In the genomic region with DNA sequence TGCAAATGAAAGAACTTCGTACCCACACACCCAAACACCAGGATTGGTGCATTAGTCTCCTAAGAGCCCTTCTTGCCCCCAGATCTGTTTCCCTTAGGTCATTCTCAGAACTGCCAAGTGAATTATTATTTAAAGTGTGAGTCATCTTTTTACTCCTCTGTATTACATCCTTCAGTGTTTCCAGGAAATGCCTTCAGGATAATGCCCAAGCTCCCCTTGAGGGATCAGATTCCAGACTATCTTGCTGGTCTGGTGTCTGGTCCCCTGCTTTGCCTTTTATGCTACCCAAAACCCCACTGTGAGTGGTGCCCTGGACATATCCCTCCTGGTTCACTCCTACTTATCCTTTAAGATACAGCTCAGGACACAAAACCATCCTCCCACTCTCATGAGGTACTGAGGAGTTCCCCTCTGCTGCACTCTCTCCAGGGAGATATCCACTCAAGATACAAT, we compare ENCODE assay signal across 11 cellular contexts. TPM values are rescaled to one million over a fixed set of nuclear protein-coding genes. Genes with fewer than 3 reads are reported as not detected.
DNase-seq lines count a peak whose midpoint lies in the region; ATAC-seq, FAIRE-seq and TF ChIP-seq lines count a peak whose summit lies in the region.
"Had no signal": no experiment of that assay in that cellular context is flagged by ENCODE, and none has a peak within 500 bp of the region (broad histone marks: within the 10 kb centered on the region; RNA-seq: fewer than 3 reads in every experiment).

No MANE protein-coding gene starts in this region.

- H3K4me1 Mint-ChIP-seq in MCF 10A (ENCODE audit: insufficient read depth, unreplicated experiment), result peaks cover 22% of the 10 kb centered on the region
- H3K4me1 Mint-ChIP-seq in activated naive CD4-positive, alpha-beta T cell treated with anti-CD3 and anti-CD28 coated beads for 36 hours (ENCODE audit: low read depth), result no peaks in the 10 kb centered on the region
- H3K4me1 Mint-ChIP-seq: CD8-positive, alpha-beta memory T cell; central memory CD8-positive, alpha-beta T cell had no signal

- no peaks in the 10 kb centered on the region for H3K36me3 ChIP-seq in breast epithelium

- no peaks in the 10 kb centered on the region for H3K9me3 Mint-ChIP-seq in MCF 10A (ENCODE audit: unreplicated experiment)
- H3K9me3 Mint-ChIP-seq in activated naive CD4-positive, alpha-beta T cell treated with anti-CD3 and anti-CD28 coated beads for 36 hours, result no peaks in the 10 kb centered on the region
- H3K9me3 Mint-ChIP-seq: CD8-positive, alpha-beta memory T cell; central memory CD8-positive, alpha-beta T cell had no signal

- TF ChIP-seq POLR2A in breast epithelium (IDR thresholded peaks at IDR 0.05), result no peak

- CTCF ChIA-PET in MCF 10A (lab: Yijun Ruan, JAX), result no interaction called here
- CTCF ChIA-PET in activated naive CD4-positive, alpha-beta T cell treated with anti-CD3 and anti-CD28 coated beads for 36 hours (lab: Charles Lee), result interaction anchor here (1.0 kb wide), 1 partner anchor 91 kb away, joined by 3 read pairs; no protein-coding TSS in a partner anchor

- H3K9me3 ChIP-seq in breast epithelium, result no peaks in the 10 kb centered on the region

- no peak overlapping the region for H3K27ac ChIP-seq in breast epithelium

- H3K27me3 ChIP-seq in breast epithelium, result no peaks in the 10 kb centered on the region

- H3K36me3 Mint-ChIP-seq in MCF 10A (ENCODE audit: insufficient read depth, unreplicated experiment), result no peaks in the 10 kb centered on the region
- H3K36me3 Mint-ChIP-seq in activated naive CD4-positive, alpha-beta T cell treated with anti-CD3 and anti-CD28 coated beads for 36 hours (ENCODE audit: low read depth), result no peaks in the 10 kb centered on the region
- H3K36me3 Mint-ChIP-seq: CD8-positive, alpha-beta memory T cell had no signal

- no peak for FAIRE-seq in urothelium cell line (lab: Jason Lieb, UNC)

- TF ChIP-seq CTCF in MCF 10A (IDR thresholded peaks at IDR 0.05; ENCODE audit: unreplicated experiment) (no peak), breast epithelium (IDR thresholded peaks at IDR 0.05) (no peak), foreskin fibroblast (IDR thresholded peaks at IDR 0.05; ENCODE audit: low read depth, low read length) (no peak)

- ATAC-seq in HG02885 (IDR thresholded peaks at IDR 0.05; ENCODE audit: poor library complexity, unreplicated experiment), result no peak

- peak; percentile 62 for DNase-seq in MCF 10A (ENCODE audit: unreplicated experiment)
- no peak for DNase-seq in breast epithelium (ENCODE audit: low spot score in 2 of 2)
- DNase-seq in foreskin fibroblast, result peak; percentile 52 to 77
- DNase-seq in urothelium cell line (ENCODE audit: low spot score), result peak; percentile 57
- no peak for DNase-seq in activated naive CD4-positive, alpha-beta T cell treated with anti-CD3 and anti-CD28 coated beads for 36 hours
- no peak for DNase-seq in NCI-H187 treated with DMSO at 0.1 percent for 48 hours (lab: John Stamatoyannopoulos, UW)
- DNase-seq: CD8-positive, alpha-beta memory T cell; SHP77 treated with DMSO at 0.1 percent for 48 hours had no signal

- intact Hi-C loops in MCF 10A (cut with micrococcal nuclease), result no loop called here
- intact Hi-C loops in breast epithelium (cut with DNase I; ENCODE audit: low total_unique reads), result no loop called here
- intact Hi-C loops in activated naive CD4-positive, alpha-beta T cell treated with anti-CD3 and anti-CD28 coated beads for 36 hours (cut with micrococcal nuclease), result no loop called here

- H3K4me3 ChIP-seq in breast epithelium, result no peak overlapping the region
- no peak overlapping the region for H3K4me3 ChIP-seq in foreskin fibroblast (ENCODE audit: low read depth in 1 of 2, low read length in 2 of 2)

- POLR2A ChIA-PET in MCF 10A (lab: Yijun Ruan, JAX), result interaction anchor here (0.6 to 1.0 kb wide), 3 partner anchors 13 to 139 kb away, joined by 3 to 4 read pairs (median 3); no protein-coding TSS in a partner anchor

- no peak overlapping the region for H3K4me3 Mint-ChIP-seq in MCF 10A (ENCODE audit: unreplicated experiment)
- H3K4me3 Mint-ChIP-seq in activated naive CD4-positive, alpha-beta T cell treated with anti-CD3 and anti-CD28 coated beads for 36 hours, result no peak overlapping the region
- H3K4me3 Mint-ChIP-seq: CD8-positive, alpha-beta memory T cell; central memory CD8-positive, alpha-beta T cell had no signal

- no TSS peak for BruUV-seq in MCF 10A (replicated peaks; lab: Mats Ljungman, UMichigan)

- no peak overlapping the region for H3K27ac Mint-ChIP-seq in MCF 10A (ENCODE audit: low read depth, unreplicated experiment)
- H3K27ac Mint-ChIP-seq in activated naive CD4-positive, alpha-beta T cell treated with anti-CD3 and anti-CD28 coated beads for 36 hours, result no peak overlapping the region

- no peaks in the 10 kb centered on the region for H3K27me3 Mint-ChIP-seq in MCF 10A (ENCODE audit: insufficient read depth, unreplicated experiment)
- H3K27me3 Mint-ChIP-seq in activated naive CD4-positive, alpha-beta T cell treated with anti-CD3 and anti-CD28 coated beads for 36 hours (ENCODE audit: low read depth), result peaks cover 3% of the 10 kb centered on the region

- no peaks in the 10 kb centered on the region for H3K4me1 ChIP-seq in breast epithelium

TF ChIP-seq in PFSK-1, 5 proteins besides CTCF, POLR2A, EP300 and RAD21:
- TF ChIP-seq SIN3A (IDR thresholded peaks at IDR 0.05; ENCODE audit: borderline replicate concordance, insufficient read depth, low read length), result peak; percentile 47; the same call in 1 of the 2 replicates
- TF ChIP-seq, protein P1, sequence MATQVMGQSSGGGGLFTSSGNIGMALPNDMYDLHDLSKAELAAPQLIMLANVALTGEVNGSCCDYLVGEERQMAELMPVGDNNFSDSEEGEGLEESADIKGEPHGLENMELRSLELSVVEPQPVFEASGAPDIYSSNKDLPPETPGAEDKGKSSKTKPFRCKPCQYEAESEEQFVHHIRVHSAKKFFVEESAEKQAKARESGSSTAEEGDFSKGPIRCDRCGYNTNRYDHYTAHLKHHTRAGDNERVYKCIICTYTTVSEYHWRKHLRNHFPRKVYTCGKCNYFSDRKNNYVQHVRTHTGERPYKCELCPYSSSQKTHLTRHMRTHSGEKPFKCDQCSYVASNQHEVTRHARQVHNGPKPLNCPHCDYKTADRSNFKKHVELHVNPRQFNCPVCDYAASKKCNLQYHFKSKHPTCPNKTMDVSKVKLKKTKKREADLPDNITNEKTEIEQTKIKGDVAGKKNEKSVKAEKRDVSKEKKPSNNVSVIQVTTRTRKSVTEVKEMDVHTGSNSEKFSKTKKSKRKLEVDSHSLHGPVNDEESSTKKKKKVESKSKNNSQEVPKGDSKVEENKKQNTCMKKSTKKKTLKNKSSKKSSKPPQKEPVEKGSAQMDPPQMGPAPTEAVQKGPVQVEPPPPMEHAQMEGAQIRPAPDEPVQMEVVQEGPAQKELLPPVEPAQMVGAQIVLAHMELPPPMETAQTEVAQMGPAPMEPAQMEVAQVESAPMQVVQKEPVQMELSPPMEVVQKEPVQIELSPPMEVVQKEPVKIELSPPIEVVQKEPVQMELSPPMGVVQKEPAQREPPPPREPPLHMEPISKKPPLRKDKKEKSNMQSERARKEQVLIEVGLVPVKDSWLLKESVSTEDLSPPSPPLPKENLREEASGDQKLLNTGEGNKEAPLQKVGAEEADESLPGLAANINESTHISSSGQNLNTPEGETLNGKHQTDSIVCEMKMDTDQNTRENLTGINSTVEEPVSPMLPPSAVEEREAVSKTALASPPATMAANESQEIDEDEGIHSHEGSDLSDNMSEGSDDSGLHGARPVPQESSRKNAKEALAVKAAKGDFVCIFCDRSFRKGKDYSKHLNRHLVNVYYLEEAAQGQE (IDR thresholded peaks at IDR 0.05; ENCODE audit: insufficient read depth in 1 of 2, low read depth in 2 of 2, low read length in 2 of 2), result 0 out of 4 replicates have a peak, but pooled peaks of 1 of the 2 experiments have one; percentile 25
- no peak for TF ChIP-seq FOXP2 (optimal IDR thresholded peaks at IDR 0.05; ENCODE audit: borderline replicate concordance, extremely low read depth, extremely low read length, insufficient read depth)
- no peak for TF ChIP-seq TAF1 (IDR thresholded peaks at IDR 0.05; ENCODE audit: borderline replicate concordance, insufficient read depth, low read length)
- no peak for TF ChIP-seq POLR2AphosphoS5 (IDR thresholded peaks at IDR 0.05; ENCODE audit: low read depth, low read length)

RNA-seq across cellular contexts. Expression of a gene that starts 57.3 kb away (rescaled TPM):
- total RNA-seq in MCF 10A (2022), result 19.4 and 20.5 TPM in 2 replicates
- total RNA-seq in breast epithelium, result 10 to 100 TPM in 1 of 3 donors, 1 to 10 TPM in 2; 1.1 to 11.0 (median 4.3) TPM
- polyA plus RNA-seq in PFSK-1 (2012; ENCODE audit: insufficient read length, low read depth), result 11.8 TPM
- total RNA-seq in activated naive CD4-positive, alpha-beta T cell treated with anti-CD3 and anti-CD28 coated beads for 36 hours, result 10 to 100 TPM; 11.9 to 12.6 TPM

RNA-seq across cellular contexts. Expression of a gene that starts 58.8 kb away (rescaled TPM):
- total RNA-seq in MCF 10A (2022) (14.0 and 20.9 TPM in 2 replicates), breast epithelium (10 to 100 TPM; 18.4 to 22.9 (median 22.5) TPM)
- polyA plus RNA-seq in PFSK-1 (2012; ENCODE audit: insufficient read length, low read depth), result 6.1 TPM
- 10 to 100 TPM; 21.1 to 21.2 TPM for total RNA-seq in activated naive CD4-positive, alpha-beta T cell treated with anti-CD3 and anti-CD28 coated beads for 36 hours

Comparison
In these comparisons a context has a peak if more than half of its experiments do, and no peak if none do; other contexts are left out.
1. DNase-seq: peak in MCF 10A (single experiment), foreskin fibroblast (2 of 2) and urothelium cell line (single experiment); none in breast epithelium (0 of 2), activated naive CD4-positive, alpha-beta T cell treated with anti-CD3 and anti-CD28 coated beads for 36 hours (single experiment) and NCI-H187 treated with DMSO at 0.1 percent for 48 hours (single experiment).